ENCODE assay signal across 9 cellular contexts in the genomic region with DNA sequence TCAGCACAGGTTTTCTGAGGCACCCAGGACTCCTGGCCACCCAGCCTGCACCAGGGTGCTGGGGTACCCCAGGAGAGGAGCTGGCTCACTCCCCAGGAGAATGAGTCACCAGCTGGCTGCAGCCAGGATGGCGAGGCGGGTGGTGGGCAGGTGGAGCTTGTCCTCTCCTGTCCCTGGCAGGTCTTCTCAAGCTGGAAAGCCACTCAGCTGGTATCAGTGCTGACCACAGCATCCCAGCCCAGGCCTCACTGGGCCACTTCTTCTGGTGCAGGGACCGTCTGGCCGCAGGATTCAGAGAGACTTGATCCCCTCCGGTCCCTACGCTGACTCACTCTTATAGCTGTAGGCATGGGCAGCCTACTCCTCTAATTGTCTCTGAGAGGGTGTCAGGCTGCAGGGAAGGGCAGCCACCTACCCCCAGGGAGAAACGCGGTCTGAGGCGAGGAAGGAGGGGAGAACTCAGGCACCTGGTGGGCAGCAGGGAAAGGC. TPM values are rescaled to one million over a fixed set of nuclear protein-coding genes. Genes with fewer than 3 reads are reported as not detected.
A peak's percentile ranks its signal among the peaks of the same experiment; 100 is the strongest.
DNase-seq lines count a peak whose midpoint lies in the region; ATAC-seq, FAIRE-seq and TF ChIP-seq lines count a peak whose summit lies in the region.
"Had no signal": no experiment of that assay in that cellular context is flagged by ENCODE, and none has a peak within 500 bp of the region (broad histone marks: within the 10 kb centered on the region; RNA-seq: fewer than 3 reads in every experiment).

No MANE protein-coding gene starts in this region.

- no peaks in the 10 kb centered on the region for H3K27me3 Mint-ChIP-seq in activated CD8-positive, alpha-beta memory T cell treated with anti-CD3 and anti-CD28 coated beads, Interleukin-2, amount 10 ng/mL, durations not matched to agents 7 days and 5 days
- H3K27me3 Mint-ChIP-seq: CD4-positive, CD25-positive, alpha-beta regulatory T cell had no signal

- H3K9ac ChIP-seq in subcutaneous abdominal adipose tissue (ENCODE audit: low read length in 5 of 5): no peak overlapping the region

- H3K4me3 ChIP-seq in left ventricle myocardium inferior: peak overlapping the region; percentile 22
- no peak overlapping the region for H3K4me3 ChIP-seq in subcutaneous abdominal adipose tissue (ENCODE audit: low read depth in 1 of 5, low read length in 5 of 5)

- peak; percentile 74 for FAIRE-seq in RCC 7860 (lab: Jason Lieb, UNC)

- DNase-seq in activated CD8-positive, alpha-beta memory T cell treated with anti-CD3 and anti-CD28 coated beads, Interleukin-2, amount 10 ng/mL, durations not matched to agents 7 days and 5 days: no peak
- no peak for DNase-seq in activated CD8-positive, alpha-beta memory T cell treated with anti-CD3 and anti-CD28 coated beads for 24 hours
- DNase-seq in RCC 7860 (ENCODE audit: low spot score): peak; percentile 76
- peak; percentile 70 for DNase-seq in left ventricle myocardium inferior
- no peak for DNase-seq in foreskin melanocyte
- DNase-seq in T-helper 2 cell: no peak
- DNase-seq: CD4-positive, CD25-positive, alpha-beta regulatory T cell had no signal

- peaks cover 38% of the 10 kb centered on the region for H3K4me1 Mint-ChIP-seq in activated CD8-positive, alpha-beta memory T cell treated with anti-CD3 and anti-CD28 coated beads, Interleukin-2, amount 10 ng/mL, durations not matched to agents 7 days and 5 days

- no peaks in the 10 kb centered on the region for H3K27me3 ChIP-seq in left ventricle myocardium inferior (ENCODE audit: low read depth)
- no peaks in the 10 kb centered on the region for H3K27me3 ChIP-seq in subcutaneous abdominal adipose tissue (ENCODE audit: control insufficient read depth in 5 of 5, insufficient read depth in 4 of 5, low read length in 5 of 5)

- H3K36me3 ChIP-seq in left ventricle myocardium inferior: no peaks in the 10 kb centered on the region
- peaks cover 0 to 6% (median 3%) of the 10 kb centered on the region in 5 donors for H3K36me3 ChIP-seq in subcutaneous abdominal adipose tissue (ENCODE audit: control insufficient read depth in 5 of 5, insufficient read depth in 5 of 5, low read length in 5 of 5)

- peaks cover 2% of the 10 kb centered on the region for H3K36me3 Mint-ChIP-seq in activated CD8-positive, alpha-beta memory T cell treated with anti-CD3 and anti-CD28 coated beads, Interleukin-2, amount 10 ng/mL, durations not matched to agents 7 days and 5 days

- H3K4me1 ChIP-seq in left ventricle myocardium inferior (peaks cover 100% of the 10 kb centered on the region), subcutaneous abdominal adipose tissue (ENCODE audit: control insufficient read depth in 5 of 5, insufficient read depth in 5 of 5, low read length in 5 of 5) (peaks cover 4 to 62% (median 59%) of the 10 kb centered on the region in 5 donors)

- H3K9me3 ChIP-seq in left ventricle myocardium inferior (replicated peaks) (no peaks in the 10 kb centered on the region), subcutaneous abdominal adipose tissue (ENCODE audit: control insufficient read depth in 5 of 5, low read length in 5 of 5) (no peaks in the 10 kb centered on the region)

- no peak for TF ChIP-seq CTCF in left ventricle myocardium inferior (IDR thresholded peaks at IDR 0.05; ENCODE audit: borderline replicate concordance)

- no peak overlapping the region for H3K4me3 Mint-ChIP-seq in activated CD8-positive, alpha-beta memory T cell treated with anti-CD3 and anti-CD28 coated beads, Interleukin-2, amount 10 ng/mL, durations not matched to agents 7 days and 5 days
- H3K4me3 Mint-ChIP-seq: CD4-positive, CD25-positive, alpha-beta regulatory T cell had no signal

- no peaks in the 10 kb centered on the region for H3K9me3 Mint-ChIP-seq in activated CD8-positive, alpha-beta memory T cell treated with anti-CD3 and anti-CD28 coated beads, Interleukin-2, amount 10 ng/mL, durations not matched to agents 7 days and 5 days (ENCODE audit: low read depth)
- H3K9me3 Mint-ChIP-seq: CD4-positive, CD25-positive, alpha-beta regulatory T cell had no signal

- intact Hi-C loops in left ventricle myocardium inferior (cut with micrococcal nuclease): no loop called here

- CTCF ChIA-PET in activated CD8-positive, alpha-beta memory T cell treated with anti-CD3 and anti-CD28 coated beads, Interleukin-2, amount 10 ng/mL, durations not matched to agents 7 days and 5 days (lab: Charles Lee): interaction anchor here (1.0 to 3.9 kb wide), 3 partner anchors 20 to 74 kb away, joined by 3 to 23 read pairs (median 3); a partner anchor contains a TSS

- peak overlapping the region; percentile 6 for H3K27ac Mint-ChIP-seq in activated CD8-positive, alpha-beta memory T cell treated with anti-CD3 and anti-CD28 coated beads, Interleukin-2, amount 10 ng/mL, durations not matched to agents 7 days and 5 days
- H3K27ac Mint-ChIP-seq: CD4-positive, CD25-positive, alpha-beta regulatory T cell had no signal

- no peak for ATAC-seq in activated CD8-positive, alpha-beta memory T cell treated with anti-CD3 and anti-CD28 coated beads, Interleukin-2, amount 10 ng/mL, durations not matched to agents 7 days and 5 days
- no peak for ATAC-seq in GM21825 (IDR thresholded peaks at IDR 0.05; ENCODE audit: unreplicated experiment)

- H3K27ac ChIP-seq in left ventricle myocardium inferior (replicated peaks) (peak overlapping the region; percentile 92), subcutaneous abdominal adipose tissue (ENCODE audit: low read depth, low read length) (peak overlapping the region; percentile 30)

RNA-seq across cellular contexts. Expression of a gene that starts 22.2 kb away (rescaled TPM):
- total RNA-seq in activated CD8-positive, alpha-beta memory T cell treated with anti-CD3 and anti-CD28 coated beads, Interleukin-2, amount 10 ng/mL, durations not matched to agents 7 days and 5 days: 10 to 100 TPM; 14.5 to 15.8 TPM
- 39.9 TPM for total RNA-seq in left ventricle myocardium inferior

RNA-seq across cellular contexts. Expression of a gene that starts 34.0 kb away (rescaled TPM):
- not detected for total RNA-seq in activated CD8-positive, alpha-beta memory T cell treated with anti-CD3 and anti-CD28 coated beads, Interleukin-2, amount 10 ng/mL, durations not matched to agents 7 days and 5 days
- not detected for total RNA-seq in left ventricle myocardium inferior
- total RNA-seq: CD4-positive, CD25-positive, alpha-beta regulatory T cell had no signal

Comparison
In these comparisons a context has a peak if more than half of its experiments do, and no peak if none do; other contexts are left out.
1. DNase-seq: peak in RCC 7860 (single experiment) and left ventricle myocardium inferior (single experiment); none in activated CD8-positive, alpha-beta memory T cell treated with anti-CD3 and anti-CD28 coated beads, Interleukin-2, amount 10 ng/mL, durations not matched to agents 7 days and 5 days (single experiment), activated CD8-positive, alpha-beta memory T cell treated with anti-CD3 and anti-CD28 coated beads for 24 hours (single experiment), foreskin melanocyte (single experiment) and T-helper 2 cell (0 of 5).